26 cellular contexts compared by ENCODE assay signal in genomic region chr12:131281016-131281415, GRCh38.
DNase-seq lines count a peak whose midpoint lies in the region; ATAC-seq and TF ChIP-seq lines count a peak whose summit lies in the region.
"Had no signal": no experiment of that assay in that cellular context is flagged by ENCODE, and none has a peak within 500 bp of the region (broad histone marks: within the 10 kb centered on the region; RNA-seq: fewer than 3 reads in every experiment).

No MANE protein-coding gene starts in this region.

- H3K27ac ChIP-seq in adrenal gland (no peak overlapping the region), ovary (no peak overlapping the region)
- H3K27ac ChIP-seq: HL-60 had no signal

- H3K9me3 Mint-ChIP-seq in type B pancreatic cell = no peaks in the 10 kb centered on the region
- H3K9me3 Mint-ChIP-seq: CD8-positive, alpha-beta memory T cell had no signal

- H3K4me3 ChIP-seq in adrenal gland = no peak overlapping the region
- no peak overlapping the region for H3K4me3 ChIP-seq in ovary
- H3K4me3 ChIP-seq: K562, MG63 had no signal

- no peaks in the 10 kb centered on the region for H3K4me1 Mint-ChIP-seq in type B pancreatic cell (ENCODE audit: unreplicated experiment)
- H3K4me1 Mint-ChIP-seq: CD8-positive, alpha-beta memory T cell had no signal

- H3K36me3 ChIP-seq in adrenal gland (replicated peaks in 1 of 2) = no peaks in the 10 kb centered on the region
- H3K36me3 ChIP-seq in ovary = no peaks in the 10 kb centered on the region
- H3K36me3 ChIP-seq: MG63 had no signal

- TF ChIP-seq POLR2A in adrenal gland (IDR thresholded peaks at IDR 0.05) (no peak), ovary (IDR thresholded peaks at IDR 0.05) (no peak)

- H3K27me3 Mint-ChIP-seq in type B pancreatic cell = peaks cover 6% of the 10 kb centered on the region

- no peaks in the 10 kb centered on the region for H3K9me3 ChIP-seq in adrenal gland (replicated peaks in 1 of 3)
- H3K9me3 ChIP-seq in ovary = no peaks in the 10 kb centered on the region
- H3K9me3 ChIP-seq: MG63 had no signal

- ATAC-seq in GM18909 (IDR thresholded peaks at IDR 0.05; ENCODE audit: poor library complexity, unreplicated experiment) (no peak), HG03175 (IDR thresholded peaks at IDR 0.05; ENCODE audit: unreplicated experiment) (no peak)
- ATAC-seq: HepG2, K562 had no signal

- no peak overlapping the region for H3K4me3 Mint-ChIP-seq in type B pancreatic cell
- H3K4me3 Mint-ChIP-seq: CD8-positive, alpha-beta memory T cell had no signal

- DNase-seq in activated effector memory CD4-positive, alpha-beta T cell treated with anti-CD3 and anti-CD28 coated beads, Interleukin-2, amount 50 U/mL, for 16 hours = peak; percentile 52
- no peak for DNase-seq in activated effector memory CD4-positive, alpha-beta T cell treated with Interleukin-2 at 50 U/mL for 16 hours
- DNase-seq in adrenal gland (peak in 4 of 7 donors; percentile 1 to 31 (median 2)), ovary (peak in 3 of 5 donors; percentile 2 to 9 (median 3)), type B pancreatic cell (ENCODE audit: extremely low spot score, unreplicated experiment) (peak; percentile 60)
- DNase-seq in stimulated activated CD4-positive, alpha-beta T cell treated with anti-CD3 and anti-CD28 coated beads, Interleukin-4, amount 100 ng/mL, for 24 hours = no peak
- DNase-seq: 8988T, AML-193, C1 segment of cervical spinal cord, Calu3, GOT3, HCEC 1CT, MG63, NCI-H1048, NCI-H1417 treated with DMSO at 0.1 percent for 48 hours, NCI-H187 treated with DMSO at 0.1 percent for 48 hours, NCI-H2107, NCI-H446 treated with DMSO at 0.1 percent for 48 hours, NCI-H526 treated with DMSO at 0.1 percent for 48 hours, SHP77 treated with DMSO at 0.1 percent for 48 hours had no signal

- TF ChIP-seq EP300 in ovary (IDR thresholded peaks at IDR 0.05) = no peak

- H3K27ac Mint-ChIP-seq in type B pancreatic cell = no peak overlapping the region
- H3K27ac Mint-ChIP-seq: CD8-positive, alpha-beta memory T cell had no signal

- H3K27me3 ChIP-seq in adrenal gland (no peaks in the 10 kb centered on the region), ovary (no peaks in the 10 kb centered on the region)

- no peaks in the 10 kb centered on the region for H3K4me1 ChIP-seq in adrenal gland (replicated peaks in 1 of 2)
- H3K4me1 ChIP-seq in ovary (ENCODE audit: insufficient read depth) = no peaks in the 10 kb centered on the region

- H3K36me3 Mint-ChIP-seq in type B pancreatic cell = no peaks in the 10 kb centered on the region
- H3K36me3 Mint-ChIP-seq: CD8-positive, alpha-beta memory T cell had no signal

- intact Hi-C loops in adrenal gland (cut with DNase I) = no loop called here
- intact Hi-C loops in ovary (cut with DNase I) = no loop called here

- WGBS in adrenal gland, 4 donors = 69 to 90% (median 78%) methylated on average over 7 to 11 of the region's 11 CpGs
- 76 to 88% (median 81%) methylated on average over 11 of the region's 11 CpGs for WGBS in ovary, 3 donors

- TF ChIP-seq CTCF in adrenal gland (IDR thresholded peaks at IDR 0.05) (no peak), ovary (IDR thresholded peaks at IDR 0.05) (no peak), type B pancreatic cell (conservative IDR thresholded peaks at IDR 0.05) (no peak)

Comparison
In these comparisons a context has a peak if more than half of its experiments do, and no peak if none do; other contexts are left out.
1. DNase-seq: peak in activated effector memory CD4-positive, alpha-beta T cell treated with anti-CD3 and anti-CD28 coated beads, Interleukin-2, amount 50 U/mL, for 16 hours (single experiment), adrenal gland (4 of 7), ovary (3 of 5) and type B pancreatic cell (single experiment); none in activated effector memory CD4-positive, alpha-beta T cell treated with Interleukin-2 at 50 U/mL for 16 hours (single experiment) and stimulated activated CD4-positive, alpha-beta T cell treated with anti-CD3 and anti-CD28 coated beads, Interleukin-4, amount 100 ng/mL, for 24 hours (single experiment).